ENCODE assay signal across 8 cellular contexts in the genomic region with DNA sequence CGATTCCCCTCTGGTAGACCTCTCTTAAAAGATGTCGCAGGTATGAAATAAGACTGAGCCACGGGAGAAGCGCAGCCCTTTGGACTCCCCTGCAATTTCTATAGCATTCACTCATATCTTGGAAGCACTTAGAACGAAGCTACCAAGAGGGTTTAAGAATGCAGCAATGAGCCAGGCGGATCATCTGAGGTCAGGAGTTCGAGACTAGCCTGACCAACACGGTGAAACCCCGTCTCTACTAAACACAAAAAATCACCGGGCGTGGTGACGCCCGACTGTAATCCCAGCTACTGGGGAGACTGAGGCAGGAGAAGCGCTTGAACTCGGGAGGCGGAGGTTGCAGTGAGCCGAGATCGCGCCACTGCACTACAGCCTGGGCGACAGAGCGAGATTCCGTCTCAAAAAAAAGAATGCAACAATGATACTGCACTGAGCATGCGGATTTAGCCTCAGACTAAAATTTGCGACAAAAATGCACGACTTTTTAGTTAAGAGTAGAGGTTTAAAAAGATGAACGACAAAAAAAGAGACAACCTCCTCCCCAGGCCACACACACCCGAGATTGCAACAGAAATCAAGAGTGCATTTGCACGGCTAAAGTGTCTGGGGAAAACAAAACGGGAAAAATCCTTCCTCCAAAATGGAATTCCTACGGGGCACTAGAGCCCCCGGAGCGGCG. TPM values are rescaled to one million over a fixed set of nuclear protein-coding genes. Genes with fewer than 3 reads are reported as not detected.
DNase-seq lines count a peak whose midpoint lies in the region; ATAC-seq and TF ChIP-seq lines count a peak whose summit lies in the region.

No MANE protein-coding gene starts in this region.

- no peaks in the 10 kb centered on the region for H3K27me3 Mint-ChIP-seq in mesothelial cell of epicardium (ENCODE audit: low read depth)

- in situ Hi-C loops in Panc1 (cut with HindIII; ENCODE audit: low pct_unique_long_range_greater_than_20kb, low sequenced_read_pairs) = no loop called here

- peak overlapping the region; percentile 97 for H3K27ac ChIP-seq in Panc1 (ENCODE audit: low read length)

- no peaks in the 10 kb centered on the region for H3K9me3 ChIP-seq in Panc1 (ENCODE audit: control insufficient read depth, insufficient read depth, low read depth, low read length)

- intact Hi-C loops in Panc1 (cut with micrococcal nuclease; ENCODE audit: unreplicated experiment) = no loop called here

- no peak for TF ChIP-seq CTCF in Panc1 (IDR thresholded peaks at IDR 0.05)
- TF ChIP-seq CTCF in mesothelial cell of epicardium (IDR thresholded peaks at IDR 0.05; ENCODE audit: unreplicated experiment) = no peak

- DNase-seq in DMS 273 (lab: John Stamatoyannopoulos, UW; ENCODE audit: unreplicated experiment) = peak; percentile 34
- no peak for DNase-seq in Panc1 (ENCODE audit: low read depth, low spot score)
- peak; percentile 15 for DNase-seq in dedifferentiated amniotic fluid mesenchymal stem cell (ENCODE audit: extremely low spot score)
- DNase-seq in mesothelial cell of epicardium (ENCODE audit: low spot score in 2 of 2, unreplicated experiment in 2 of 2) = no peak
- no peak for DNase-seq in SKM-1 treated with dmso at 0.1 percent for 144 hours (lab: John Stamatoyannopoulos, UW; ENCODE audit: unreplicated experiment)

- peak overlapping the region; percentile 95 to 97 for H3K4me3 ChIP-seq in Panc1 (ENCODE audit: low read depth in 2 of 2, low read length in 2 of 2)

- H3K27me3 ChIP-seq in Panc1 (ENCODE audit: control insufficient read depth, insufficient read depth, low read length) = no peaks in the 10 kb centered on the region

- peak overlapping the region; percentile 99 for H3K27ac Mint-ChIP-seq in mesothelial cell of epicardium

- H3K36me3 ChIP-seq in Panc1 (ENCODE audit: control insufficient read depth, insufficient read depth, low read length) = peaks cover 16% of the 10 kb centered on the region

- peak overlapping the region; percentile 97 for H3K4me3 Mint-ChIP-seq in mesothelial cell of epicardium

- POLR2A ChIA-PET in Panc1 (lab: Charles Lee) = interaction anchor here (0.5 kb wide), 2 partner anchors 13 to 224 kb away, joined by 3 to 4 read pairs; no protein-coding TSS in a partner anchor

- ATAC-seq in Panc1 (no peak), GM18517 (IDR thresholded peaks at IDR 0.05; ENCODE audit: unreplicated experiment) (no peak), HG03025 (IDR thresholded peaks at IDR 0.05; ENCODE audit: low FRiP score, unreplicated experiment) (no peak), GM18873 (IDR thresholded peaks at IDR 0.05; ENCODE audit: low FRiP score, unreplicated experiment) (no peak)

- BruUV-seq in Panc1 (replicated peaks; lab: Mats Ljungman, UMichigan) = no TSS peak

- peaks cover 20% of the 10 kb centered on the region for H3K4me1 Mint-ChIP-seq in mesothelial cell of epicardium

- no peaks in the 10 kb centered on the region for H3K9me3 Mint-ChIP-seq in mesothelial cell of epicardium

- H3K4me1 ChIP-seq in Panc1 (ENCODE audit: control insufficient read depth, insufficient read depth, low read length) = peaks cover 12% of the 10 kb centered on the region

- CTCF ChIA-PET in Panc1 (lab: Charles Lee) = no interaction called here

- H3K36me3 Mint-ChIP-seq in mesothelial cell of epicardium = peaks cover 13% of the 10 kb centered on the region

RNA-seq across cellular contexts. Expression of a gene that starts 0.7 kb away (rescaled TPM):
- total RNA-seq in Panc1 (2021; ENCODE audit: unreplicated experiment) (101 TPM), mesothelial cell of epicardium (166 to 178 TPM (median 171 TPM) in 3 replicates)
- 73.5 TPM for polyA plus RNA-seq in Panc1 (2012; ENCODE audit: insufficient read length)

RNA-seq across cellular contexts. Expression of a gene that starts 33.1 kb away (rescaled TPM):
- total RNA-seq in Panc1 (2021; ENCODE audit: unreplicated experiment) (104 TPM), mesothelial cell of epicardium (62.6 to 72.1 TPM (median 70.8 TPM) in 3 replicates)
- polyA plus RNA-seq in Panc1 (2012; ENCODE audit: insufficient read length) = 71.5 TPM

Comparison
In these comparisons a context has a peak if more than half of its experiments do, and no peak if none do; other contexts are left out.
1. DNase-seq: peak in DMS 273 (single experiment) and dedifferentiated amniotic fluid mesenchymal stem cell (single experiment); none in Panc1 (single experiment), mesothelial cell of epicardium (0 of 2) and SKM-1 treated with dmso at 0.1 percent for 144 hours (single experiment).